In the genomic region with DNA sequence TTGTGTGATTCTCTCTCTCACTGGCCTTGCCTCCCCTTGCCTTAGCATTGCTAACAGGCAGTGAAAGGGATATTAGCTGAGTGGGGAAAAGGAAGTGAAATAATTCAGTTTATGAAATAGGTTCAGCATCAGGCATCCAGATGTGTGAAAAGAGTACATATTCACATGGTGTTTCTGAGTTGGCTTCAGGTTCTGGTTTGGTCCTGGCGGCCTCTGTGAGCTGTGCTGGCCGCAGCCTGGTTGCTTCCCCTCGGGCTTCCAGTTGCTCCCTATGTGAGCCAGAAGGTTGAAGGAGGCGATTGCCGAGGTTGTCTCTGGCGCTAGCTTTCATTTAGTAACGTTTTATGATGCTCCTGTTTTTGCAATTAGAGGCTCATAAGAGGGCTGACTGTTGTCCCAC, we compare ENCODE assay signal across 21 cellular contexts.
DNase-seq lines count a peak whose midpoint lies in the region; ATAC-seq and TF ChIP-seq lines count a peak whose summit lies in the region.
"Had no signal": no experiment of that assay in that cellular context is flagged by ENCODE, and none has a peak within 500 bp of the region (broad histone marks: within the 10 kb centered on the region; RNA-seq: fewer than 3 reads in every experiment).

No MANE protein-coding gene starts in this region.

- H3F3A ChIP-seq in GM23248 (ENCODE audit: insufficient read depth), result no peaks in the 10 kb centered on the region

- H3K4me3 ChIP-seq in GM23248 (peak overlapping the region; percentile 22; the same call in 1 of the 2 replicates), esophagus squamous epithelium (no peak overlapping the region)
- H3K4me3 ChIP-seq: Peyer's patch, tibial nerve had no signal

- POLR2A ChIA-PET in activated CD4-positive, alpha-beta T cell treated with anti-CD3 and anti-CD28 coated beads, Interleukin-2, amount 10 ng/mL, durations not matched to agents 7 days and 5 days (lab: Charles Lee), result no interaction called here
- POLR2A ChIA-PET in activated CD8-positive, alpha-beta T cell treated with anti-CD3 and anti-CD28 coated beads for 36 hours (lab: Charles Lee), result no interaction called here
- POLR2A ChIA-PET in naive thymus-derived CD8-positive, alpha-beta T cell (lab: Charles Lee), result interaction anchor here (1.0 kb wide), 1 partner anchor 11 kb away, joined by 3 read pairs; no protein-coding TSS in a partner anchor

- peaks cover 5% of the 10 kb centered on the region; the same call in 1 of the 2 replicates for H3K36me3 ChIP-seq in GM23248 (ENCODE audit: low read depth)
- H3K36me3 ChIP-seq in esophagus squamous epithelium, result peaks cover 0 to 79% (median 0%) of the 10 kb centered on the region in 3 donors
- H3K36me3 ChIP-seq: tibial nerve had no signal

- DNase-seq in activated CD4-positive, alpha-beta T cell treated with anti-CD3 and anti-CD28 coated beads, Interleukin-2, amount 10 ng/mL, durations not matched to agents 7 days and 5 days, result no peak
- DNase-seq in activated CD4-positive, alpha-beta T cell treated with anti-CD3 and anti-CD28 coated beads, Interleukin-2, amount 10 ng/mL, durations not matched to agents 24 days and 14 days, result no peak
- DNase-seq in GM23248, result peak; percentile 40
- no peak for DNase-seq in activated CD8-positive, alpha-beta T cell treated with anti-CD3 and anti-CD28 coated beads for 36 hours
- no peak for DNase-seq in naive thymus-derived CD8-positive, alpha-beta T cell
- no peak for DNase-seq in esophagus squamous epithelium (lab: John Stamatoyannopoulos, UW)
- DNase-seq in caudate nucleus (lab: John Stamatoyannopoulos, UW), result no peak
- DNase-seq: activated CD4-positive, alpha-beta T cell treated with anti-CD3 and anti-CD28 coated beads, Interleukin-2, amount 50 U/mL, for 4 hours; aorta; DMS79; hippocampal formation; kidney glomerular epithelial cell; mesendoderm; MM.1S; NCI-H187 treated with DMSO at 0.1 percent for 48 hours; NCI-H226; Peyer's patch had no signal

- intact Hi-C loops in activated CD4-positive, alpha-beta T cell treated with anti-CD3 and anti-CD28 coated beads, Interleukin-2, amount 10 ng/mL, durations not matched to agents 24 days and 14 days (cut with micrococcal nuclease), result no loop called here
- intact Hi-C loops in activated CD8-positive, alpha-beta T cell treated with anti-CD3 and anti-CD28 coated beads for 36 hours (cut with micrococcal nuclease), result no loop called here
- intact Hi-C loops in esophagus squamous epithelium (cut with DNase I), result no loop called here

- H3K9me3 Mint-ChIP-seq in activated CD4-positive, alpha-beta T cell treated with anti-CD3 and anti-CD28 coated beads, Interleukin-2, amount 10 ng/mL, durations not matched to agents 7 days and 5 days, result no peaks in the 10 kb centered on the region
- no peaks in the 10 kb centered on the region for H3K9me3 Mint-ChIP-seq in activated CD4-positive, alpha-beta T cell treated with anti-CD3 and anti-CD28 coated beads, Interleukin-2, amount 10 ng/mL, durations not matched to agents 24 days and 14 days
- H3K9me3 Mint-ChIP-seq in activated CD8-positive, alpha-beta T cell treated with anti-CD3 and anti-CD28 coated beads for 36 hours, result no peaks in the 10 kb centered on the region
- H3K9me3 Mint-ChIP-seq in naive thymus-derived CD8-positive, alpha-beta T cell, result no peaks in the 10 kb centered on the region
- H3K9me3 Mint-ChIP-seq: activated T-helper 1 cell treated with anti-CD3 and anti-CD28 coated beads, Interleukin-12 subunit alpha, Interleukin-12 subunit beta, Interleukin-2, Interleukin-4 antibody, amounts not matched to agents 30 ng/mL and 10 ng/mL and 1 ng/mL, durations not matched to agents 14 hours and 24 hours and 36 hours; neural crest cell had no signal

- H3K79me2 ChIP-seq in GM23248 (ENCODE audit: insufficient read depth), result no peaks in the 10 kb centered on the region

- peaks cover 53% of the 10 kb centered on the region for H3K36me3 Mint-ChIP-seq in activated CD4-positive, alpha-beta T cell treated with anti-CD3 and anti-CD28 coated beads, Interleukin-2, amount 10 ng/mL, durations not matched to agents 7 days and 5 days (ENCODE audit: low read depth)
- peaks cover 38% of the 10 kb centered on the region for H3K36me3 Mint-ChIP-seq in activated CD4-positive, alpha-beta T cell treated with anti-CD3 and anti-CD28 coated beads, Interleukin-2, amount 10 ng/mL, durations not matched to agents 24 days and 14 days (ENCODE audit: low read depth)
- peaks cover 45% of the 10 kb centered on the region for H3K36me3 Mint-ChIP-seq in activated CD8-positive, alpha-beta T cell treated with anti-CD3 and anti-CD28 coated beads for 36 hours (ENCODE audit: low read depth)
- peaks cover 1 to 89% (median 17%) of the 10 kb centered on the region in 3 donors for H3K36me3 Mint-ChIP-seq in naive thymus-derived CD8-positive, alpha-beta T cell

- 14 to 15% methylated on average over 7 of the region's 7 CpGs for WGBS in GM23248 (ENCODE audit: low coverage in 1 of 2, low lambda C conversion rate in 2 of 2, missing lambda C conversion rate in 2 of 2), 2 experiments
- WGBS in esophagus squamous epithelium, 2 donors, result 80 to 89% methylated on average over 7 of the region's 7 CpGs

- peak overlapping the region; percentile 54 for H2AFZ ChIP-seq in GM23248

- H3K27ac Mint-ChIP-seq in activated CD4-positive, alpha-beta T cell treated with anti-CD3 and anti-CD28 coated beads, Interleukin-2, amount 10 ng/mL, durations not matched to agents 7 days and 5 days, result peak overlapping the region; percentile 62
- no peak overlapping the region for H3K27ac Mint-ChIP-seq in activated CD4-positive, alpha-beta T cell treated with anti-CD3 and anti-CD28 coated beads, Interleukin-2, amount 10 ng/mL, durations not matched to agents 24 days and 14 days
- peak overlapping the region; percentile 51 for H3K27ac Mint-ChIP-seq in activated CD8-positive, alpha-beta T cell treated with anti-CD3 and anti-CD28 coated beads for 36 hours
- H3K27ac Mint-ChIP-seq in naive thymus-derived CD8-positive, alpha-beta T cell, result peak overlapping the region in 8 of 10 donors; percentile 32 to 87 (median 67)
- H3K27ac Mint-ChIP-seq: activated T-helper 1 cell treated with anti-CD3 and anti-CD28 coated beads, Interleukin-12 subunit alpha, Interleukin-12 subunit beta, Interleukin-2, Interleukin-4 antibody, amounts not matched to agents 30 ng/mL and 10 ng/mL and 1 ng/mL, durations not matched to agents 14 hours and 24 hours and 36 hours had no signal

- no peak for TF ChIP-seq CTCF in activated CD8-positive, alpha-beta T cell treated with anti-CD3 and anti-CD28 coated beads for 36 hours (IDR thresholded peaks at IDR 0.05)
- TF ChIP-seq CTCF in esophagus squamous epithelium (IDR thresholded peaks at IDR 0.05), result no peak

- in situ Hi-C loops in GM23248 (cut with MboI), result no loop called here

- H3K27me3 Mint-ChIP-seq in activated CD4-positive, alpha-beta T cell treated with anti-CD3 and anti-CD28 coated beads, Interleukin-2, amount 10 ng/mL, durations not matched to agents 7 days and 5 days, result no peaks in the 10 kb centered on the region
- no peaks in the 10 kb centered on the region for H3K27me3 Mint-ChIP-seq in activated CD4-positive, alpha-beta T cell treated with anti-CD3 and anti-CD28 coated beads, Interleukin-2, amount 10 ng/mL, durations not matched to agents 24 days and 14 days
- no peaks in the 10 kb centered on the region for H3K27me3 Mint-ChIP-seq in activated CD8-positive, alpha-beta T cell treated with anti-CD3 and anti-CD28 coated beads for 36 hours
- H3K27me3 Mint-ChIP-seq in naive thymus-derived CD8-positive, alpha-beta T cell, result no peaks in the 10 kb centered on the region

- H3K9me2 ChIP-seq in GM23248 (ENCODE audit: insufficient read depth), result no peaks in the 10 kb centered on the region

- H3K4me2 ChIP-seq in GM23248 (ENCODE audit: unreplicated experiment), result peak overlapping the region; percentile 15

- no peaks in the 10 kb centered on the region for H4K20me1 ChIP-seq in GM23248 (ENCODE audit: insufficient read depth)

- no peaks in the 10 kb centered on the region for H3K9me3 ChIP-seq in GM23248 (ENCODE audit: low read depth)
- H3K9me3 ChIP-seq in esophagus squamous epithelium, result no peaks in the 10 kb centered on the region
- H3K9me3 ChIP-seq: Peyer's patch, tibial nerve had no signal

- no peak overlapping the region for H3K4me3 Mint-ChIP-seq in activated CD4-positive, alpha-beta T cell treated with anti-CD3 and anti-CD28 coated beads, Interleukin-2, amount 10 ng/mL, durations not matched to agents 7 days and 5 days
- no peak overlapping the region for H3K4me3 Mint-ChIP-seq in activated CD4-positive, alpha-beta T cell treated with anti-CD3 and anti-CD28 coated beads, Interleukin-2, amount 10 ng/mL, durations not matched to agents 24 days and 14 days
- H3K4me3 Mint-ChIP-seq in activated CD8-positive, alpha-beta T cell treated with anti-CD3 and anti-CD28 coated beads for 36 hours, result no peak overlapping the region
- H3K4me3 Mint-ChIP-seq in naive thymus-derived CD8-positive, alpha-beta T cell, result no peak overlapping the region
- H3K4me3 Mint-ChIP-seq: activated T-helper 1 cell treated with anti-CD3 and anti-CD28 coated beads, Interleukin-12 subunit alpha, Interleukin-12 subunit beta, Interleukin-2, Interleukin-4 antibody, amounts not matched to agents 30 ng/mL and 10 ng/mL and 1 ng/mL, durations not matched to agents 14 hours and 24 hours and 36 hours; neural crest cell had no signal

- H3K27ac ChIP-seq in GM23248, result no peak overlapping the region
- H3K27ac ChIP-seq in esophagus squamous epithelium, result no peak overlapping the region
- H3K27ac ChIP-seq in caudate nucleus (ENCODE audit: low read depth, low read length), result no peak overlapping the region
- H3K27ac ChIP-seq: Peyer's patch, tibial nerve had no signal

- no peaks in the 10 kb centered on the region for H3K27me3 ChIP-seq in GM23248 (replicated peaks; ENCODE audit: insufficient read depth)
- H3K27me3 ChIP-seq in esophagus squamous epithelium, result no peaks in the 10 kb centered on the region
- H3K27me3 ChIP-seq: Peyer's patch, tibial nerve had no signal

- no peak for ATAC-seq in activated CD8-positive, alpha-beta T cell treated with anti-CD3 and anti-CD28 coated beads for 36 hours
- no peak for ATAC-seq in naive thymus-derived CD8-positive, alpha-beta T cell
- ATAC-seq in HG03571 (IDR thresholded peaks at IDR 0.05; ENCODE audit: unreplicated experiment), result no peak

- no peak for TF ChIP-seq POLR2A in esophagus squamous epithelium (IDR thresholded peaks at IDR 0.05)

- peaks cover 13% of the 10 kb centered on the region; the same call in 1 of the 2 replicates for H3K4me1 ChIP-seq in GM23248 (ENCODE audit: insufficient read depth)
- H3K4me1 ChIP-seq in esophagus squamous epithelium, result no peaks in the 10 kb centered on the region
- H3K4me1 ChIP-seq: Peyer's patch had no signal

- H3K4me1 Mint-ChIP-seq in activated CD4-positive, alpha-beta T cell treated with anti-CD3 and anti-CD28 coated beads, Interleukin-2, amount 10 ng/mL, durations not matched to agents 7 days and 5 days, result peaks cover 17% of the 10 kb centered on the region
- H3K4me1 Mint-ChIP-seq in activated CD4-positive, alpha-beta T cell treated with anti-CD3 and anti-CD28 coated beads, Interleukin-2, amount 10 ng/mL, durations not matched to agents 24 days and 14 days, result peaks cover 5% of the 10 kb centered on the region
- peaks cover 24% of the 10 kb centered on the region for H3K4me1 Mint-ChIP-seq in activated CD8-positive, alpha-beta T cell treated with anti-CD3 and anti-CD28 coated beads for 36 hours (ENCODE audit: low read depth)
- H3K4me1 Mint-ChIP-seq in naive thymus-derived CD8-positive, alpha-beta T cell, result peaks cover 6 to 36% (median 17%) of the 10 kb centered on the region in 4 donors

- CTCF ChIA-PET in activated CD4-positive, alpha-beta T cell treated with anti-CD3 and anti-CD28 coated beads, Interleukin-2, amount 10 ng/mL, durations not matched to agents 7 days and 5 days (lab: Charles Lee), result interaction anchor here (1.4 to 1.7 kb wide), 3 partner anchors 11 to 28 kb away, joined by 3 to 7 read pairs (median 5); no protein-coding TSS in a partner anchor
- CTCF ChIA-PET in activated CD8-positive, alpha-beta T cell treated with anti-CD3 and anti-CD28 coated beads for 36 hours (lab: Charles Lee), result interaction anchor here (1.0 to 1.5 kb wide), 5 partner anchors 29 to 442 kb away, joined by 3 to 6 read pairs (median 3); a partner anchor contains a TSS

- no peak overlapping the region for H3K9ac ChIP-seq in GM23248
